11 cellular contexts compared by ENCODE assay signal in the genomic region with DNA sequence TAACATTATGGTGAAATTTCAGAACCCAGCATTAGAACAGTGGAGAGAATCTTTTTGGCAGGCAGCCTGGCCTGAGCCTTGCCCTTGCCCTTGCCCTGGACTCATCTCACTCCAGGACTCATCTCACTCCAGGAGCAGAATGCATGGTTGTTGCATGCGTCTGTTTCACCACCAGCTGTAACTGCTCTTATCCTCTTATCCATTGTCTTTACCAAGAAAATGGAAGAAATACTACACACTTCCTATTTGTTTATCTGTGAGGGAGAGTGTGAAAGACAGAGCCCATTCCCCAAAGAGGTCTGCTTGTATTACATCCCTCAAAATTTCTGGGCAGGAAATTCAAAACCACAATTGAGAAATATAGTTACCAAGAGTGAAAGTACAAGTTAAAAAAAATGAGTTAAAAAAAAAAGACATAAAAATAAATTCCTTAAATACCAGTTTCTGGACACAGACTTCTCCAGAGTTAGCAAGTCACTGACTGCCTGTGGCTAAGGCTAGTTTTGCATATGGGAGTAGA.
DNase-seq lines count a peak whose midpoint lies in the region; ATAC-seq, FAIRE-seq and TF ChIP-seq lines count a peak whose summit lies in the region.
"Had no signal": no experiment of that assay in that cellular context is flagged by ENCODE, and none has a peak within 500 bp of the region (broad histone marks: within the 10 kb centered on the region; RNA-seq: fewer than 3 reads in every experiment).

No MANE protein-coding gene starts in this region.

- TF ChIP-seq CTCF in body of pancreas (IDR thresholded peaks at IDR 0.05) (no peak), left lung (IDR thresholded peaks at IDR 0.05) (no peak), upper lobe of right lung (IDR thresholded peaks at IDR 0.05) (no peak)

- no peaks in the 10 kb centered on the region for H4K20me1 ChIP-seq in Karpas-422 (ENCODE audit: insufficient read depth, low read depth, low read length)

- H3K9me3 ChIP-seq in body of pancreas, result no peaks in the 10 kb centered on the region
- no peaks in the 10 kb centered on the region for H3K9me3 ChIP-seq in left lung
- no peaks in the 10 kb centered on the region for H3K9me3 ChIP-seq in upper lobe of right lung
- no peaks in the 10 kb centered on the region for H3K9me3 ChIP-seq in Karpas-422 (ENCODE audit: low read length)

- intact Hi-C loops in Right ventricle myocardium superior (cut with DNase I), result no loop called here
- intact Hi-C loops in cardiac septum (cut with DNase I), result no loop called here
- intact Hi-C loops in body of pancreas (cut with DNase I), result no loop called here
- intact Hi-C loops in left lung (cut with DNase I), result no loop called here
- intact Hi-C loops in upper lobe of right lung (cut with DNase I), result no loop called here

- ATAC-seq in Right ventricle myocardium superior (ENCODE audit: poor library complexity) (peak; percentile 56), body of pancreas (peak; percentile 50), left lung (peak; percentile 79), upper lobe of right lung (peak; percentile 79), esophagus mucosa (no peak)

- H3K27ac ChIP-seq in body of pancreas (no peak overlapping the region), left lung (no peak overlapping the region), upper lobe of right lung (no peak overlapping the region), Karpas-422 (ENCODE audit: low read length) (no peak overlapping the region)

- 72 to 75% methylated on average over 1 of the region's 1 CpG for WGBS in body of pancreas, 2 donors

- H3K4me2 ChIP-seq in Karpas-422 (ENCODE audit: low read depth, low read length, poor library complexity, severe bottlenecking), result no peak overlapping the region

- no peak for FAIRE-seq in GM12892 (lab: Jason Lieb, UNC)
- FAIRE-seq: TTC549 had no signal

- H3K9ac ChIP-seq in Karpas-422 (ENCODE audit: low read length), result no peak overlapping the region

- H3K27me3 ChIP-seq in body of pancreas, result no peaks in the 10 kb centered on the region
- no peaks in the 10 kb centered on the region for H3K27me3 ChIP-seq in left lung
- H3K27me3 ChIP-seq in upper lobe of right lung, result no peaks in the 10 kb centered on the region
- no peaks in the 10 kb centered on the region for H3K27me3 ChIP-seq in Karpas-422 (ENCODE audit: low read length)

- H3K4me1 ChIP-seq in body of pancreas, result no peaks in the 10 kb centered on the region
- peaks cover 0 to 3% of the 10 kb centered on the region in 2 donors for H3K4me1 ChIP-seq in left lung
- no peaks in the 10 kb centered on the region for H3K4me1 ChIP-seq in upper lobe of right lung
- H3K4me1 ChIP-seq in Karpas-422 (ENCODE audit: low read length), result no peaks in the 10 kb centered on the region

- H2AFZ ChIP-seq in Karpas-422 (ENCODE audit: low read length), result no peak overlapping the region

- no peaks in the 10 kb centered on the region for H3K79me2 ChIP-seq in Karpas-422 (ENCODE audit: low read length)

- no peaks in the 10 kb centered on the region for H3K9me2 ChIP-seq in Karpas-422 (replicated peaks; ENCODE audit: insufficient read depth, low read length)

- H3K4me3 ChIP-seq in body of pancreas, result no peak overlapping the region
- H3K4me3 ChIP-seq in left lung, result no peak overlapping the region
- H3K4me3 ChIP-seq in upper lobe of right lung, result no peak overlapping the region
- H3K4me3 ChIP-seq in Karpas-422 (ENCODE audit: low read length), result no peak overlapping the region

- H3K36me3 ChIP-seq in body of pancreas (replicated peaks in 1 of 2; ENCODE audit: insufficient read depth in 1 of 2, low read depth in 2 of 2), result no peaks in the 10 kb centered on the region
- no peaks in the 10 kb centered on the region for H3K36me3 ChIP-seq in left lung
- no peaks in the 10 kb centered on the region for H3K36me3 ChIP-seq in upper lobe of right lung
- no peaks in the 10 kb centered on the region for H3K36me3 ChIP-seq in Karpas-422 (ENCODE audit: insufficient read depth, low read length)

- TF ChIP-seq POLR2A in body of pancreas (IDR thresholded peaks at IDR 0.05), result no peak
- no peak for TF ChIP-seq POLR2A in GM12892 (IDR thresholded peaks at IDR 0.05; ENCODE audit: low read depth, low read length)

- DNase-seq in Right ventricle myocardium superior (peak; percentile 59), cardiac septum (ENCODE audit: low spot score) (no peak), body of pancreas (peak in 3 of 4 donors; percentile 17 to 32 (median 19)), left lung (peak in 1 of 2 donors; percentile 35), upper lobe of right lung (no peak), GM12892 (ENCODE audit: insufficient read length) (no peak), Karpas-422 (no peak)
- DNase-seq: amniotic stem cell, NCI-H187 had no signal

Comparison
In these comparisons a context has a peak if more than half of its experiments do, and no peak if none do; other contexts are left out.
1. DNase-seq: peak in Right ventricle myocardium superior (single experiment) and body of pancreas (3 of 4); none in cardiac septum (single experiment), upper lobe of right lung (single experiment), GM12892 (single experiment) and Karpas-422 (single experiment).